2 cellular contexts compared by ENCODE assay signal in genomic region chr6:20997143-20997792, GRCh38.
A peak's percentile ranks its signal among the peaks of the same experiment; 100 is the strongest.
TF ChIP-seq lines count a peak whose summit lies in the region.

No MANE protein-coding gene starts in this region.

TF ChIP-seq in HEK293, 187 proteins besides CTCF, POLR2A, EP300 and RAD21 (continued from another document):
- TF ChIP-seq PRDM10 (tag by site-specific recombination; IDR thresholded peaks at IDR 0.05) (peak; percentile 53), ZNF701 (tag by site-specific recombination; IDR thresholded peaks at IDR 0.05) (no peak), SP7 (tag by site-specific recombination; IDR thresholded peaks at IDR 0.05) (peak; percentile 85)

TF ChIP-seq in GM12878, 131 proteins besides CTCF, POLR2A, EP300 and RAD21 (continues in another document):
- TF ChIP-seq CUX1 (IDR thresholded peaks at IDR 0.05; ENCODE audit: insufficient replicate concordance, low read depth, low read length) (peak; percentile 29), ZBTB11 (CRISPR knock-in tag; IDR thresholded peaks at IDR 0.05) (no peak), RELB (IDR thresholded peaks at IDR 0.05; ENCODE audit: low read depth) (no peak), ZBTB4 (CRISPR knock-in tag; IDR thresholded peaks at IDR 0.05) (no peak), SREBF1 (IDR thresholded peaks at IDR 0.05; ENCODE audit: low read length) (no peak), ZNF592 (IDR thresholded peaks at IDR 0.05) (no peak), SRF (IDR thresholded peaks at IDR 0.05; ENCODE audit: low read depth in 2 of 2, low read length in 2 of 2) (no peak), MYC (IDR thresholded peaks at IDR 0.05; ENCODE audit: insufficient read depth, insufficient read length, insufficient replicate concordance, low read length, severe bottlenecking) (no peak), RBBP5 (conservative IDR thresholded peaks at IDR 0.05) (no peak), MTA2 (IDR thresholded peaks at IDR 0.05; ENCODE audit: low read depth) (peak; percentile 30; the same call in 1 of the 2 replicates), SKIL (IDR thresholded peaks at IDR 0.05; ENCODE audit: low read depth, poor library complexity, severe bottlenecking) (no peak), MEF2B (IDR thresholded peaks at IDR 0.05; ENCODE audit: partially characterized antibody, poor library complexity, severe bottlenecking) (peak; percentile 29), E4F1 (IDR thresholded peaks at IDR 0.05; ENCODE audit: borderline replicate concordance, partially characterized antibody) (no peak), SIX5 (IDR thresholded peaks at IDR 0.05; ENCODE audit: low read depth, low read length, severe bottlenecking) (no peak), BCL3 (IDR thresholded peaks at IDR 0.05; ENCODE audit: borderline replicate concordance, insufficient read depth, low read depth, low read length, poor library complexity, severe bottlenecking) (no peak), ATF7 (IDR thresholded peaks at IDR 0.05; ENCODE audit: low read depth) (peak; percentile 49; the same call in 1 of the 2 replicates), BMI1 (IDR thresholded peaks at IDR 0.05; ENCODE audit: borderline replicate concordance) (no peak), ZNF274 (IDR thresholded peaks at IDR 0.05; ENCODE audit: insufficient read depth, insufficient read length) (no peak), MYB (IDR thresholded peaks at IDR 0.05; ENCODE audit: borderline replicate concordance, low read depth, low read length) (no peak), ZNF384 (IDR thresholded peaks at IDR 0.05; ENCODE audit: borderline replicate concordance, low read depth, low read length) (no peak)
